Comparison of ENCODE assay signal across 26 cellular contexts in genomic region chr16:68652659-68653058, GRCh38. TPM values are rescaled to one million over a fixed set of nuclear protein-coding genes. Genes with fewer than 3 reads are reported as not detected.
DNase-seq lines count a peak whose midpoint lies in the region; ATAC-seq, FAIRE-seq and TF ChIP-seq lines count a peak whose summit lies in the region.
"Had no signal": no experiment of that assay in that cellular context is flagged by ENCODE, and none has a peak within 500 bp of the region (broad histone marks: within the 10 kb centered on the region; RNA-seq: fewer than 3 reads in every experiment).

No MANE protein-coding gene starts in this region.

- H3K14ac ChIP-seq in H1 (ENCODE audit: insufficient read length): no peak overlapping the region

- peaks cover 33% of the 10 kb centered on the region for H3K27me3 Mint-ChIP-seq in activated naive CD4-positive, alpha-beta T cell treated with anti-CD3 and anti-CD28 coated beads, Interleukin-2, amount 10 ng/mL, durations not matched to agents 7 days and 5 days

- H3K4me2 ChIP-seq in HCT116 (ENCODE audit: low read length) (peak overlapping the region; percentile 30; the same call in 1 of the 2 replicates), H1 (ENCODE audit: insufficient read depth in 1 of 2, low read depth in 2 of 2, low read length in 2 of 2) (no peak overlapping the region)
- H3K4me2 ChIP-seq: BLaER1 had no signal

- peaks cover 2% of the 10 kb centered on the region for H3K4me1 Mint-ChIP-seq in activated naive CD4-positive, alpha-beta T cell treated with anti-CD3 and anti-CD28 coated beads, Interleukin-2, amount 10 ng/mL, durations not matched to agents 7 days and 5 days
- H3K4me1 Mint-ChIP-seq: B cell; CD4-positive, CD25-positive, alpha-beta regulatory T cell had no signal

- no peak overlapping the region for H2BK15ac ChIP-seq in H1 (ENCODE audit: low read length)

- CTCF ChIA-PET in activated naive CD4-positive, alpha-beta T cell treated with anti-CD3 and anti-CD28 coated beads, Interleukin-2, amount 10 ng/mL, durations not matched to agents 7 days and 5 days (lab: Charles Lee): no interaction called here
- CTCF ChIA-PET in HCT116 (lab: Charles Lee) (interaction anchor here (1.4 kb wide), 1 partner anchor 62 kb away, joined by 4 read pairs; no protein-coding TSS in a partner anchor), H1 (lab: Charles Lee; ENCODE audit: partially characterized antibody) (interaction anchor here (0.7 to 1.5 kb wide), 6 partner anchors 9 to 123 kb away, joined by 3 to 6 read pairs (median 3); no protein-coding TSS in a partner anchor)

- H3K27ac ChIP-seq in HCT116 (ENCODE audit: low read depth, low read length) (peak overlapping the region; percentile 73; the same call in 1 of the 2 replicates), RWPE2 (ENCODE audit: poor library complexity, severe bottlenecking) (peak overlapping the region; percentile 53), H1 (ENCODE audit: low read depth, low read length) (no peak overlapping the region)
- H3K27ac ChIP-seq: 22Rv1, BLaER1, C4-2B, GM23248 had no signal

- no peak overlapping the region for H3K18ac ChIP-seq in H1 (ENCODE audit: extremely low read depth, low read length)

- H2BK12ac ChIP-seq in H1 (ENCODE audit: low read depth, low read length): no peak overlapping the region

- H3K4me3 Mint-ChIP-seq in activated naive CD4-positive, alpha-beta T cell treated with anti-CD3 and anti-CD28 coated beads, Interleukin-2, amount 10 ng/mL, durations not matched to agents 7 days and 5 days: no peak overlapping the region
- H3K4me3 Mint-ChIP-seq: B cell; CD4-positive, CD25-positive, alpha-beta regulatory T cell; CD8-positive, alpha-beta T cell; H9; HFFc6 had no signal

- H3K9me2 ChIP-seq in HCT116 (ENCODE audit: insufficient read depth): no peaks in the 10 kb centered on the region

- H3K79me1 ChIP-seq in H1 (ENCODE audit: low read depth, low read length): peaks cover 25% of the 10 kb centered on the region

- H4K8ac ChIP-seq in H1 (ENCODE audit: extremely low read depth, insufficient read depth, low read length): no peak overlapping the region

- intact Hi-C loops in HCT116 (cut with micrococcal nuclease): no loop called here

- H2AK5ac ChIP-seq in H1 (ENCODE audit: low read depth, low read length): no peak overlapping the region

- TF ChIP-seq EP300 in H1 (IDR thresholded peaks at IDR 0.05; ENCODE audit: borderline replicate concordance in 1 of 2, low read depth in 2 of 2, low read length in 2 of 2): no peak

- no peak for FAIRE-seq in H1 (lab: Jason Lieb, UNC)
- FAIRE-seq: A204.1, G401.6, GM12892, GM19239 had no signal

- H3K79me2 ChIP-seq in HCT116 (ENCODE audit: insufficient read depth, low read length) (peaks cover 74% of the 10 kb centered on the region), H1 (ENCODE audit: control insufficient read depth in 1 of 2, insufficient read depth in 2 of 2, low read length in 2 of 2) (peaks cover 19 to 78% of the 10 kb centered on the region in 2 experiments)

- no peak overlapping the region for H2AFZ ChIP-seq in HCT116 (ENCODE audit: low read depth, low read length, poor library complexity, severe bottlenecking)
- no peak overlapping the region for H2AFZ ChIP-seq in H1 (ENCODE audit: low read length)
- H2AFZ ChIP-seq: GM23248 had no signal

- no peaks in the 10 kb centered on the region for H3K27me3 ChIP-seq in HCT116 (ENCODE audit: insufficient read depth, low read length)
- H3K27me3 ChIP-seq in RWPE2 (ENCODE audit: insufficient read depth, poor library complexity, severe bottlenecking): no peaks in the 10 kb centered on the region
- H3K27me3 ChIP-seq in H1 (replicated peaks in 1 of 4; ENCODE audit: control insufficient read depth in 3 of 4, extremely low read depth in 1 of 4, insufficient read depth in 3 of 4, low read length in 3 of 4): no peaks in the 10 kb centered on the region

- H3K9ac ChIP-seq in HCT116 (ENCODE audit: low read length) (peak overlapping the region; percentile 17; the same call in 1 of the 2 replicates), H1 (replicated peaks in 1 of 4; ENCODE audit: extremely low read depth in 1 of 4, low read depth in 3 of 4, low read length in 3 of 4) (no peak overlapping the region)
- H3K9ac ChIP-seq: BLaER1, GM23248 had no signal

- H2BK20ac ChIP-seq in H1 (ENCODE audit: low read length): no peak overlapping the region

- no peak for DNase-seq in activated naive CD4-positive, alpha-beta T cell treated with anti-CD3 and anti-CD28 coated beads, Interleukin-2, amount 10 ng/mL, durations not matched to agents 7 days and 5 days
- no peak for DNase-seq in activated naive CD4-positive, alpha-beta T cell treated with anti-CD3 and anti-CD28 coated beads, Interleukin-2, amount 50 U/mL, for 72 hours (ENCODE audit: low spot score in 2 of 2)
- DNase-seq in HCT116 (ENCODE audit: low read depth, low spot score) (no peak), RWPE2 (ENCODE audit: low spot score) (no peak), H1 (ENCODE audit: low read depth in 1 of 2, low spot score in 2 of 2) (no peak), NCI-H82 (lab: John Stamatoyannopoulos, UW) (no peak), ecto neural progenitor cell (ENCODE audit: low spot score) (no peak), superior temporal gyrus (ENCODE audit: extremely low spot score) (no peak)
- DNase-seq: Caco-2; CD4-positive, CD25-positive, alpha-beta regulatory T cell; CD8-positive, alpha-beta T cell; DMS153; DND-41; GM23248; H9; HFFc6 had no signal

- H3K36me3 Mint-ChIP-seq in activated naive CD4-positive, alpha-beta T cell treated with anti-CD3 and anti-CD28 coated beads, Interleukin-2, amount 10 ng/mL, durations not matched to agents 7 days and 5 days: no peaks in the 10 kb centered on the region
- no peaks in the 10 kb centered on the region for H3K36me3 Mint-ChIP-seq in activated naive CD4-positive, alpha-beta T cell treated with anti-CD3 and anti-CD28 coated beads, Interleukin-2, amount 50 U/mL, for 72 hours
- H3K36me3 Mint-ChIP-seq: CD4-positive, CD25-positive, alpha-beta regulatory T cell; CD8-positive, alpha-beta T cell had no signal

- TF ChIP-seq RAD21 in HCT116 (IDR thresholded peaks at IDR 0.05; ENCODE audit: low read depth) (no peak), H1 (IDR thresholded peaks at IDR 0.05 in 1 of 2, conservative IDR thresholded peaks at IDR 0.05 in 1 of 2; ENCODE audit: low read depth in 2 of 2, low read length in 2 of 2) (no peak)

- no peaks in the 10 kb centered on the region for H3K23me2 ChIP-seq in H1 (ENCODE audit: low read depth, low read length)

- TF ChIP-seq CTCF in HCT116 (IDR thresholded peaks at IDR 0.05 in 2 of 3, conservative IDR thresholded peaks at IDR 0.05 in 1 of 3; ENCODE audit: borderline replicate concordance in 1 of 3, insufficient read depth in 1 of 3, low read depth in 2 of 3, low read length in 2 of 3) (no peak), RWPE2 (IDR thresholded peaks at IDR 0.05; ENCODE audit: poor library complexity, severe bottlenecking) (no peak), H1 (IDR thresholded peaks at IDR 0.05; ENCODE audit: control extremely low read depth in 1 of 3, insufficient read depth in 1 of 3, low read depth in 1 of 3, low read length in 3 of 3) (no peak)

- H4K20me1 ChIP-seq in HCT116 (ENCODE audit: insufficient read depth) (no peaks in the 10 kb centered on the region), H1 (replicated peaks in 1 of 2; ENCODE audit: control insufficient read depth in 1 of 2, insufficient read depth in 2 of 2, low read length in 2 of 2) (peaks cover 7 to 20% of the 10 kb centered on the region in 2 experiments)
- H4K20me1 ChIP-seq: BLaER1 had no signal

- peak overlapping the region; percentile 57 for H3K27ac Mint-ChIP-seq in activated naive CD4-positive, alpha-beta T cell treated with anti-CD3 and anti-CD28 coated beads, Interleukin-2, amount 10 ng/mL, durations not matched to agents 7 days and 5 days
- H3K27ac Mint-ChIP-seq in activated naive CD4-positive, alpha-beta T cell treated with anti-CD3 and anti-CD28 coated beads, Interleukin-2, amount 50 U/mL, for 72 hours: no peak overlapping the region
- H3K27ac Mint-ChIP-seq: B cell; CD4-positive, CD25-positive, alpha-beta regulatory T cell; CD8-positive, alpha-beta T cell; HFFc6 had no signal

- no peak overlapping the region for H4K91ac ChIP-seq in H1 (replicated peaks; ENCODE audit: insufficient read length, low read length)

- BruUV-seq in HCT116 (replicated peaks; lab: Mats Ljungman, UMichigan): no TSS peak

- H3K9me3 Mint-ChIP-seq in activated naive CD4-positive, alpha-beta T cell treated with anti-CD3 and anti-CD28 coated beads, Interleukin-2, amount 10 ng/mL, durations not matched to agents 7 days and 5 days: no peaks in the 10 kb centered on the region
- H3K9me3 Mint-ChIP-seq in activated naive CD4-positive, alpha-beta T cell treated with anti-CD3 and anti-CD28 coated beads, Interleukin-2, amount 50 U/mL, for 72 hours: no peaks in the 10 kb centered on the region
- H3K9me3 Mint-ChIP-seq: CD4-positive, CD25-positive, alpha-beta regulatory T cell; CD8-positive, alpha-beta T cell; H9; HFFc6 had no signal

- POLR2A ChIA-PET in HCT116 (lab: Charles Lee): no interaction called here
- POLR2A ChIA-PET in H1 (lab: Charles Lee; ENCODE audit: partially characterized antibody): interaction anchor here (0.6 to 9.5 kb wide), 8 partner anchors 6 to 376 kb away, joined by 3 to 81 read pairs (median 4); partner anchors contain the start of gene CDH3

- no peak overlapping the region for H3K4me3 ChIP-seq in HCT116 (replicated peaks in 1 of 2; ENCODE audit: low read depth in 1 of 2, low read length in 2 of 2)
- H3K4me3 ChIP-seq in RWPE2 (ENCODE audit: severe bottlenecking): no peak overlapping the region
- no peak overlapping the region for H3K4me3 ChIP-seq in H1 (ENCODE audit: extremely low read depth in 1 of 4, insufficient read depth in 2 of 4, low read depth in 3 of 4, low read length in 4 of 4)
- H3K4me3 ChIP-seq: BLaER1, GM23248 had no signal

- no peak overlapping the region for H4K5ac ChIP-seq in H1 (ENCODE audit: insufficient read length, low read depth, low read length)

- H2BK120ac ChIP-seq in H1 (replicated peaks; ENCODE audit: low read depth, low read length): no peak overlapping the region

- WGBS in H1 (ENCODE audit: extremely low coverage in 1 of 2, insufficient coverage in 1 of 2, insufficient read length in 1 of 2, insufficient replicate concordance in 2 of 2, low coverage in 1 of 2, low lambda C conversion rate in 2 of 2, missing lambda C conversion rate in 1 of 2), 2 experiments: 84% methylated on average over 2 of the region's 2 CpGs; no CpG with 5 or more reads in 1 of the 2 experiments

- H3K4me1 ChIP-seq in HCT116 (ENCODE audit: control insufficient read depth in 1 of 2, insufficient read depth in 2 of 2, low read length in 2 of 2) (peaks cover 32 to 54% of the 10 kb centered on the region in 2 experiments), RWPE2 (ENCODE audit: insufficient read depth, poor library complexity, severe bottlenecking) (peaks cover 43% of the 10 kb centered on the region), H1 (replicated peaks in 1 of 4; ENCODE audit: control insufficient read depth in 3 of 4, insufficient read depth in 4 of 4, low read length in 3 of 4) (peaks cover 0 to 6% (median under 1%) of the 10 kb centered on the region in 4 experiments; a peak in 3 of 7 replicates)
- H3K4me1 ChIP-seq: Caco-2 had no signal

- H3K56ac ChIP-seq in H1 (replicated peaks; ENCODE audit: insufficient read length, low read depth, low read length): no peak overlapping the region

- no peak overlapping the region for H3K23ac ChIP-seq in H1 (ENCODE audit: insufficient read length)

- peaks cover 0 to 9% of the 10 kb centered on the region in 2 experiments; a peak in 1 of 4 replicates for H3K36me3 ChIP-seq in HCT116 (ENCODE audit: control insufficient read depth in 1 of 2, insufficient read depth in 2 of 2, low read length in 2 of 2)
- peaks cover 88% of the 10 kb centered on the region for H3K36me3 ChIP-seq in RWPE2 (ENCODE audit: low read depth)
- peaks cover 0 to 16% (median 0%) of the 10 kb centered on the region in 4 experiments; a peak in 4 of 8 replicates for H3K36me3 ChIP-seq in H1 (ENCODE audit: control insufficient read depth in 2 of 4, insufficient read depth in 4 of 4, low read length in 3 of 4)
- H3K36me3 ChIP-seq: BLaER1 had no signal

- H3K4ac ChIP-seq in H1 (replicated peaks; ENCODE audit: insufficient read length, low read depth, low read length): no peak overlapping the region

- RAD21 ChIA-PET in HCT116 (lab: Charles Lee; ENCODE audit: low non-redundant PET in 1 of 2, low total read pairs in 2 of 2, uncharacterized antibody in 2 of 2, unreplicated experiment in 2 of 2): no interaction called here

- no peaks in the 10 kb centered on the region for H3K9me3 ChIP-seq in HCT116 (ENCODE audit: control insufficient read depth in 1 of 2, insufficient read depth in 1 of 2, low read depth in 1 of 2, low read length in 2 of 2)
- H3K9me3 ChIP-seq in RWPE2 (ENCODE audit: severe bottlenecking): no peaks in the 10 kb centered on the region
- no peaks in the 10 kb centered on the region for H3K9me3 ChIP-seq in H1 (ENCODE audit: insufficient read depth in 2 of 2, low read depth in 1 of 2, low read length in 1 of 2)
- H3K9me3 ChIP-seq: BLaER1, Caco-2 had no signal

- H2BK5ac ChIP-seq in H1 (ENCODE audit: low read depth, low read length): no peak overlapping the region

- TF ChIP-seq POLR2A in HCT116 (IDR thresholded peaks at IDR 0.05; ENCODE audit: borderline replicate concordance, extremely low read depth, insufficient read depth, insufficient read length) (no peak), H1 (IDR thresholded peaks at IDR 0.05; ENCODE audit: control extremely low read depth in 1 of 2, low read depth in 2 of 2, low read length in 2 of 2) (no peak)

- no peak for ATAC-seq in activated naive CD4-positive, alpha-beta T cell treated with anti-CD3 and anti-CD28 coated beads, Interleukin-2, amount 50 U/mL, for 72 hours
- no peak for ATAC-seq in HCT116
- ATAC-seq in RWPE2 (ENCODE audit: low read depth): no peak; the same call in 2 of the 3 replicates
- ATAC-seq: CD8-positive, alpha-beta T cell had no signal

RNA-seq across cellular contexts. Expression of gene CDH3, which starts 7.5 kb away (rescaled TPM):
- 10 to 100 TPM in 1 of 2 donors, 1 to 10 TPM in 1; 1.0 to 18.6 TPM for total RNA-seq in activated naive CD4-positive, alpha-beta T cell treated with anti-CD3 and anti-CD28 coated beads, Interleukin-2, amount 50 U/mL, for 72 hours
- 94.7 TPM for total RNA-seq in HCT116 (2021; ENCODE audit: unreplicated experiment)
- 206 and 214 TPM in 2 replicates for polyA plus RNA-seq in HCT116 (2012)
- 142 and 146 TPM in 2 replicates for total RNA-seq in H1 (2021; fragmentation: NEBNext Ultra II Directional; extraction: Animal tissue kit (Norgen Biotek cat#: 25700))
- polyA plus RNA-seq in H1 (2011; rRNA removed): 171 and 251 TPM in 2 replicates
- 204 TPM for polyA plus RNA-seq in H1 (2011; cell fraction: cytosol; rRNA removed)
- 481 TPM for polyA plus RNA-seq in H1 (2011; cell fraction: nucleus; rRNA removed)
- 112 to 170 TPM (median 160 TPM) in 4 replicates for polyA plus RNA-seq in H1 (2012, experiment 1 of 2)
- polyA plus RNA-seq in H1 (2012, experiment 2 of 2): 101 TPM
- polyA plus RNA-seq in H1 (2013, experiment 1 of 2): 437 TPM
- polyA plus RNA-seq in H1 (2013, experiment 2 of 2): 385 TPM
- 257 and 277 TPM in 2 replicates for polyA minus RNA-seq in H1 (2011; rRNA and poly(A)+ RNA removed)
- 112 TPM for polyA minus RNA-seq in H1 (2011; cell fraction: cytosol; rRNA and poly(A)+ RNA removed)
- polyA minus RNA-seq in H1 (2011; cell fraction: nucleus; rRNA and poly(A)+ RNA removed): 87.8 TPM
- total RNA-seq: GM23248, H4 had no signal
- polyA plus RNA-seq: AG04450, GM23248 had no signal
